19 cellular contexts compared by ENCODE assay signal in genomic region chr20:51634257-51634656, GRCh38.
"Had no signal": no experiment of that assay in that cellular context is flagged by ENCODE, and none has a peak within 500 bp of the region (broad histone marks: within the 10 kb centered on the region; RNA-seq: fewer than 3 reads in every experiment).

No MANE protein-coding gene starts in this region.

- ATAC-seq: activated CD8-positive, alpha-beta T cell treated with anti-CD3 and anti-CD28 coated beads, Interleukin-2, amount 10 ng/mL, durations not matched to agents 7 days and 5 days; activated naive CD4-positive, alpha-beta T cell treated with anti-CD3 and anti-CD28 coated beads, Interleukin-2, amount 50 U/mL, for 72 hours; activated T-helper 17 cell treated with anti-CD3 and anti-CD28 coated beads, Interleukin-2, amount 50 U/mL, for 72 hours; left lobe of liver; natural killer cell treated with Interleukin-12 subunit alpha and Interleukin-12 subunit beta and Interleukin-15 and Interleukin-18, amount 100 ng/mL, for 72 hours; psoas muscle; stimulated activated naive CD8-positive, alpha-beta T cell treated with anti-CD3 and anti-CD28 coated beads, Interleukin-15, Interleukin-2, amounts not matched to agents 100 U/mL and 50 U/mL, for 24 hours had no signal

- H3K27me3 ChIP-seq: cardiac muscle cell, right atrium auricular region, thyroid gland had no signal

- H3K27ac ChIP-seq: cardiac muscle cell, epithelial cell of prostate, psoas muscle, right atrium auricular region, spleen, thyroid gland, VCaP had no signal

- H3K36me3 ChIP-seq: cardiac muscle cell, right atrium auricular region, spleen, thyroid gland had no signal

- H3K4me3 ChIP-seq: cardiac muscle cell, psoas muscle, right atrium auricular region, spleen, thyroid gland had no signal

- H3K9me3 ChIP-seq: psoas muscle, right atrium auricular region, spleen, thyroid gland had no signal

- DNase-seq: activated CD4-positive, alpha-beta T cell treated with anti-CD3 and anti-CD28 coated beads for 1 hour; activated CD4-positive, alpha-beta T cell treated with anti-CD3 and anti-CD28 coated beads, Interleukin-2, amount 50 U/mL, for 1 hour; activated CD8-positive, alpha-beta T cell treated with anti-CD3 and anti-CD28 coated beads, Interleukin-2, amount 10 ng/mL, durations not matched to agents 7 days and 5 days; cortex of kidney; foreskin fibroblast; midbrain; psoas muscle; spleen; stimulated activated CD4-positive, alpha-beta T cell treated with anti-CD3 and anti-CD28 coated beads, Interleukin-4, amount 100 ng/mL, for 4 hours; stimulated activated naive CD8-positive, alpha-beta T cell treated with anti-CD3 and anti-CD28 coated beads, Interleukin-15, Interleukin-2, amounts not matched to agents 100 U/mL and 50 U/mL, for 24 hours; thyroid gland had no signal
